16 cellular contexts compared by ENCODE assay signal in genomic region chr20:3929713-3930060, GRCh38. TPM values are rescaled to one million over a fixed set of nuclear protein-coding genes. Genes with fewer than 3 reads are reported as not detected.
A peak's percentile ranks its signal among the peaks of the same experiment; 100 is the strongest.
DNase-seq lines count a peak whose midpoint lies in the region; ATAC-seq and TF ChIP-seq lines count a peak whose summit lies in the region.
"Had no signal": no experiment of that assay in that cellular context is flagged by ENCODE, and none has a peak within 500 bp of the region (broad histone marks: within the 10 kb centered on the region; RNA-seq: fewer than 3 reads in every experiment).

No MANE protein-coding gene starts in this region.

- H3K4me1 Mint-ChIP-seq in CD4-positive, CD25-positive, alpha-beta regulatory T cell, result peaks cover 14 to 52% (median 32%) of the 10 kb centered on the region in 4 donors
- H3K4me1 Mint-ChIP-seq in naive thymus-derived CD8-positive, alpha-beta T cell, result peaks cover 27 to 70% (median 58%) of the 10 kb centered on the region in 4 donors

- no peak overlapping the region for H3K4me3 ChIP-seq in CD4-positive, CD25-positive, alpha-beta regulatory T cell (ENCODE audit: low read depth, low read length)
- no peak overlapping the region for H3K4me3 ChIP-seq in DND-41 (ENCODE audit: low read depth in 1 of 2, low read length in 2 of 2)
- no peak overlapping the region for H3K4me3 ChIP-seq in adipocyte (ENCODE audit: low read length)
- H3K4me3 ChIP-seq: mucosa of descending colon had no signal

- H3K9ac ChIP-seq in DND-41 (ENCODE audit: low read depth, low read length) (no peak overlapping the region), adipocyte (ENCODE audit: low read length) (peak overlapping the region; percentile 64)
- H3K9ac ChIP-seq: KMS-11 had no signal

- no peak overlapping the region for H3K4me2 ChIP-seq in DND-41 (ENCODE audit: insufficient read depth, low read length)
- H3K4me2 ChIP-seq: KMS-11 had no signal

- H4K20me1 ChIP-seq in DND-41 (ENCODE audit: insufficient read depth, low read length), result peaks cover 13% of the 10 kb centered on the region

- H3K27me3 ChIP-seq in CD4-positive, CD25-positive, alpha-beta regulatory T cell (ENCODE audit: control insufficient read depth, insufficient read depth, low read length), result no peaks in the 10 kb centered on the region
- H3K27me3 ChIP-seq in DND-41 (ENCODE audit: insufficient read depth, low read length, poor library complexity) (no peaks in the 10 kb centered on the region), adipocyte (replicated peaks; ENCODE audit: control insufficient read depth, insufficient read depth, low read length) (no peaks in the 10 kb centered on the region)

- POLR2A ChIA-PET in naive thymus-derived CD8-positive, alpha-beta T cell (lab: Charles Lee), result interaction anchor here (1.2 kb wide), 1 partner anchor 44 kb away, joined by 3 read pairs; no protein-coding TSS in a partner anchor

- no peak for DNase-seq in CD4-positive, CD25-positive, alpha-beta regulatory T cell
- DNase-seq in DND-41, result no peak
- DNase-seq in adipocyte (ENCODE audit: low read depth), result peak; percentile 75
- DNase-seq in naive thymus-derived CD8-positive, alpha-beta T cell, result no peak
- DNase-seq: activated naive CD8-positive, alpha-beta T cell treated with anti-CD3 and anti-CD28 coated beads for 36 hours; cerebellar nuclear complex; H9; mucosa of descending colon; WERI-Rb-1 had no signal

- no peak overlapping the region for H2AFZ ChIP-seq in DND-41 (ENCODE audit: low read depth, low read length)

- no peak for TF ChIP-seq CTCF in DND-41 (IDR thresholded peaks at IDR 0.05; ENCODE audit: borderline replicate concordance, extremely low read depth, low read length, poor library complexity, severe bottlenecking)

- H3K36me3 Mint-ChIP-seq in CD4-positive, CD25-positive, alpha-beta regulatory T cell, result peaks cover 10% of the 10 kb centered on the region
- peaks cover 4 to 20% (median 5%) of the 10 kb centered on the region in 3 donors for H3K36me3 Mint-ChIP-seq in naive thymus-derived CD8-positive, alpha-beta T cell

- H3K4me3 Mint-ChIP-seq in CD4-positive, CD25-positive, alpha-beta regulatory T cell, result no peak overlapping the region
- no peak overlapping the region for H3K4me3 Mint-ChIP-seq in naive thymus-derived CD8-positive, alpha-beta T cell
- H3K4me3 Mint-ChIP-seq: activated naive CD8-positive, alpha-beta T cell treated with anti-CD3 and anti-CD28 coated beads for 36 hours; H9 had no signal

- H3K4me1 ChIP-seq in CD4-positive, CD25-positive, alpha-beta regulatory T cell (ENCODE audit: control insufficient read depth, insufficient read depth, low read length, poor library complexity, severe bottlenecking), result peaks cover 12% of the 10 kb centered on the region
- H3K4me1 ChIP-seq in DND-41 (ENCODE audit: insufficient read depth, low read length), result peaks cover 22% of the 10 kb centered on the region
- peaks cover 79% of the 10 kb centered on the region for H3K4me1 ChIP-seq in adipocyte (ENCODE audit: control insufficient read depth, insufficient read depth, low read length)

- peaks cover 4% of the 10 kb centered on the region for H3K36me3 ChIP-seq in CD4-positive, CD25-positive, alpha-beta regulatory T cell (ENCODE audit: control insufficient read depth, insufficient read depth, low read length)
- H3K36me3 ChIP-seq in DND-41 (ENCODE audit: insufficient read depth, low read length) (peaks cover 67% of the 10 kb centered on the region), adipocyte (ENCODE audit: control insufficient read depth, insufficient read depth, low read length, severe bottlenecking) (peaks cover 28% of the 10 kb centered on the region)

- H3K27ac ChIP-seq in CD4-positive, CD25-positive, alpha-beta regulatory T cell (ENCODE audit: insufficient read depth, low read length, poor library complexity, severe bottlenecking), result no peak overlapping the region
- peak overlapping the region; percentile 44; the same call in 1 of the 2 replicates for H3K27ac ChIP-seq in DND-41 (ENCODE audit: low read length)
- H3K27ac ChIP-seq: C4-2B, KMS-11, WERI-Rb-1 had no signal

- H3K79me2 ChIP-seq in DND-41 (ENCODE audit: insufficient read depth, low read length), result peaks cover 3% of the 10 kb centered on the region

- H3K9me3 Mint-ChIP-seq in CD4-positive, CD25-positive, alpha-beta regulatory T cell, result peaks cover 0 to 1% (median 0%) of the 10 kb centered on the region in 7 donors
- H3K9me3 Mint-ChIP-seq in naive thymus-derived CD8-positive, alpha-beta T cell, result no peaks in the 10 kb centered on the region
- H3K9me3 Mint-ChIP-seq: activated naive CD8-positive, alpha-beta T cell treated with anti-CD3 and anti-CD28 coated beads for 36 hours; H9 had no signal

- peak overlapping the region in 2 of 3 donors; percentile 58 to 66 for H3K27ac Mint-ChIP-seq in CD4-positive, CD25-positive, alpha-beta regulatory T cell
- peak overlapping the region in 9 of 10 donors; percentile 27 to 85 (median 67) for H3K27ac Mint-ChIP-seq in naive thymus-derived CD8-positive, alpha-beta T cell
- H3K27ac Mint-ChIP-seq: activated naive CD8-positive, alpha-beta T cell treated with anti-CD3 and anti-CD28 coated beads for 36 hours; H9 had no signal

- no peaks in the 10 kb centered on the region for H3K9me3 ChIP-seq in CD4-positive, CD25-positive, alpha-beta regulatory T cell (ENCODE audit: control insufficient read depth in 2 of 2, low read length in 2 of 2)
- H3K9me3 ChIP-seq in DND-41 (ENCODE audit: insufficient read depth, low read length, severe bottlenecking), result no peaks in the 10 kb centered on the region
- H3K9me3 ChIP-seq in adipocyte (ENCODE audit: control insufficient read depth, low read length), result no peaks in the 10 kb centered on the region
- H3K9me3 ChIP-seq: mucosa of descending colon had no signal

- ATAC-seq in CD4-positive, CD25-positive, alpha-beta regulatory T cell (ENCODE audit: low read depth in 2 of 2), result no peak
- no peak for ATAC-seq in DND-41 (ENCODE audit: insufficient read depth, low read depth)
- ATAC-seq in naive thymus-derived CD8-positive, alpha-beta T cell, result no peak
- ATAC-seq in GM18861 (IDR thresholded peaks at IDR 0.05; ENCODE audit: unreplicated experiment), result no peak
- ATAC-seq in HG03432 (IDR thresholded peaks at IDR 0.05; ENCODE audit: unreplicated experiment), result no peak
- ATAC-seq in GM21515 (IDR thresholded peaks at IDR 0.05; ENCODE audit: unreplicated experiment), result no peak
- ATAC-seq in HG03045 (IDR thresholded peaks at IDR 0.05; ENCODE audit: unreplicated experiment), result no peak

- H3K27me3 Mint-ChIP-seq in CD4-positive, CD25-positive, alpha-beta regulatory T cell, result no peaks in the 10 kb centered on the region
- H3K27me3 Mint-ChIP-seq in naive thymus-derived CD8-positive, alpha-beta T cell, result no peaks in the 10 kb centered on the region
- H3K27me3 Mint-ChIP-seq: activated naive CD8-positive, alpha-beta T cell treated with anti-CD3 and anti-CD28 coated beads for 36 hours; progenitor cell of endocrine pancreas had no signal

RNA-seq across cellular contexts. Expression of gene PANK2, which starts 40.5 kb away (rescaled TPM):
- 63.2 TPM for total RNA-seq in CD4-positive, CD25-positive, alpha-beta regulatory T cell
- polyA plus RNA-seq in CD4-positive, CD25-positive, alpha-beta regulatory T cell, result 10 to 100 TPM; 44.4 to 59.3 (median 49.8) TPM
- total RNA-seq in naive thymus-derived CD8-positive, alpha-beta T cell, result 10 to 100 TPM; 66.6 to 72.5 TPM
- polyA plus RNA-seq in naive thymus-derived CD8-positive, alpha-beta T cell, result 10 to 100 TPM; 32.9 to 36.8 (median 36.8) TPM
